ENCODE assay signal across 1 cellular context in genomic region chr1:153568367-153569099, GRCh38.
TF ChIP-seq lines count a peak whose summit lies in the region.

No MANE protein-coding gene starts in this region.

TF ChIP-seq in WTC11, 78 proteins besides CTCF, POLR2A, EP300 and RAD21 (continued from another document):
- peak; percentile 78 for TF ChIP-seq PRDM15 (CRISPR knock-in tag; IDR thresholded peaks at IDR 0.05)
TF ChIP-seq in WTC11: peak in this region for 4.
